Comparison of ENCODE assay signal across 1 cellular context in genomic region chr10:14873090-14873760, GRCh38.
TF ChIP-seq lines count a peak whose summit lies in the region.

No MANE protein-coding gene starts in this region.

TF ChIP-seq in GM12878, 131 proteins besides CTCF, POLR2A, EP300 and RAD21:
- TF ChIP-seq DPF2 (IDR thresholded peaks at IDR 0.05): peak; percentile 54; the same call in 1 of the 2 replicates
- TF ChIP-seq MTA2 (IDR thresholded peaks at IDR 0.05; ENCODE audit: low read depth): peak; percentile 68; the same call in 1 of the 2 replicates
- TF ChIP-seq, protein P1, sequence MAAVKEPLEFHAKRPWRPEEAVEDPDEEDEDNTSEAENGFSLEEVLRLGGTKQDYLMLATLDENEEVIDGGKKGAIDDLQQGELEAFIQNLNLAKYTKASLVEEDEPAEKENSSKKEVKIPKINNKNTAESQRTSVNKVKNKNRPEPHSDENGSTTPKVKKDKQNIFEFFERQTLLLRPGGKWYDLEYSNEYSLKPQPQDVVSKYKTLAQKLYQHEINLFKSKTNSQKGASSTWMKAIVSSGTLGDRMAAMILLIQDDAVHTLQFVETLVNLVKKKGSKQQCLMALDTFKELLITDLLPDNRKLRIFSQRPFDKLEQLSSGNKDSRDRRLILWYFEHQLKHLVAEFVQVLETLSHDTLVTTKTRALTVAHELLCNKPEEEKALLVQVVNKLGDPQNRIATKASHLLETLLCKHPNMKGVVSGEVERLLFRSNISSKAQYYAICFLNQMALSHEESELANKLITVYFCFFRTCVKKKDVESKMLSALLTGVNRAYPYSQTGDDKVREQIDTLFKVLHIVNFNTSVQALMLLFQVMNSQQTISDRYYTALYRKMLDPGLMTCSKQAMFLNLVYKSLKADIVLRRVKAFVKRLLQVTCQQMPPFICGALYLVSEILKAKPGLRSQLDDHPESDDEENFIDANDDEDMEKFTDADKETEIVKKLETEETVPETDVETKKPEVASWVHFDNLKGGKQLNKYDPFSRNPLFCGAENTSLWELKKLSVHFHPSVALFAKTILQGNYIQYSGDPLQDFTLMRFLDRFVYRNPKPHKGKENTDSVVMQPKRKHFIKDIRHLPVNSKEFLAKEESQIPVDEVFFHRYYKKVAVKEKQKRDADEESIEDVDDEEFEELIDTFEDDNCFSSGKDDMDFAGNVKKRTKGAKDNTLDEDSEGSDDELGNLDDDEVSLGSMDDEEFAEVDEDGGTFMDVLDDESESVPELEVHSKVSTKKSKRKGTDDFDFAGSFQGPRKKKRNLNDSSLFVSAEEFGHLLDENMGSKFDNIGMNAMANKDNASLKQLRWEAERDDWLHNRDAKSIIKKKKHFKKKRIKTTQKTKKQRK (IDR thresholded peaks at IDR 0.05; ENCODE audit: low read depth, low read length): no peak
- peak; percentile 72; the same call in 1 of the 2 replicates for TF ChIP-seq IRF4 (IDR thresholded peaks at IDR 0.05; ENCODE audit: low read depth, low read length)
- TF ChIP-seq ZBTB40 (IDR thresholded peaks at IDR 0.05; ENCODE audit: borderline replicate concordance): peak; percentile 57; the same call in 1 of the 2 replicates
- peak; percentile 88 for TF ChIP-seq JUNB (IDR thresholded peaks at IDR 0.05)
- TF ChIP-seq ZNF274 (IDR thresholded peaks at IDR 0.05; ENCODE audit: insufficient read depth, insufficient read length): no peak
- TF ChIP-seq ATF7 (IDR thresholded peaks at IDR 0.05; ENCODE audit: low read depth): peak; percentile 39; the same call in 1 of the 2 replicates
- TF ChIP-seq RUNX3 (IDR thresholded peaks at IDR 0.05; ENCODE audit: low read length): peak; percentile 28; the same call in 1 of the 2 replicates
